Comparison of ENCODE assay signal across 26 cellular contexts in genomic region chr11:104856607-104857006, GRCh38. TPM values are rescaled to one million over a fixed set of nuclear protein-coding genes. Genes with fewer than 3 reads are reported as not detected.
"Had no signal": no experiment of that assay in that cellular context is flagged by ENCODE, and none has a peak within 500 bp of the region (broad histone marks: within the 10 kb centered on the region; RNA-seq: fewer than 3 reads in every experiment).

No MANE protein-coding gene starts in this region.

- H3K4me1 ChIP-seq: ascending aorta, gastroesophageal sphincter, testis, transverse colon had no signal

- ATAC-seq: effector memory CD8-positive, alpha-beta T cell; gastroesophageal sphincter; left ventricle myocardium superior; right cardiac atrium; stimulated activated naive CD8-positive, alpha-beta T cell treated with anti-CD3 and anti-CD28 coated beads, Interleukin-15, Interleukin-2, amounts not matched to agents 100 U/mL and 50 U/mL, for 24 hours had no signal

- DNase-seq: activated CD4-positive, alpha-beta memory T cell treated with anti-CD3 and anti-CD28 coated beads, Interleukin-2, amount 10 ng/mL, durations not matched to agents 7 days and 5 days; activated CD4-positive, alpha-beta T cell treated with anti-CD3 and anti-CD28 coated beads, Interleukin-2, amount 10 ng/mL, durations not matched to agents 24 days and 14 days; activated CD4-positive, CD25-positive, alpha-beta regulatory T cell treated with anti-CD3 and anti-CD28 coated beads, Interleukin-2, amount 50 U/mL, for 72 hours; activated CD8-positive, alpha-beta memory T cell treated with anti-CD3 and anti-CD28 coated beads, Interleukin-2, amount 50 U/mL, for 48 hours; activated gamma-delta T cell; activated naive CD4-positive, alpha-beta T cell treated with anti-CD3 and anti-CD28 coated beads, Interleukin-2, amount 10 ng/mL, durations not matched to agents 7 days and 5 days; activated naive CD8-positive, alpha-beta T cell treated with anti-CD3 and anti-CD28 coated beads, Interleukin-2, amount 10 ng/mL, durations not matched to agents 7 days and 5 days; activated T-cell treated with anti-CD3 and anti-CD28 coated beads, Interleukin-2, amount 50 U/mL, for 24 hours; dorsolateral prefrontal cortex; effector memory CD8-positive, alpha-beta T cell; erythroblast; islet precursor cell; left ventricle myocardium superior; mammary epithelial cell; posterior cingulate gyrus; right cardiac atrium; spleen; stimulated activated naive CD8-positive, alpha-beta T cell treated with anti-CD3 and anti-CD28 coated beads, Interleukin-15, Interleukin-2, amounts not matched to agents 100 U/mL and 50 U/mL, for 24 hours; T1000; testis; transverse colon had no signal

- H3K36me3 ChIP-seq: ascending aorta, gastroesophageal sphincter, spleen, transverse colon had no signal

- H3K27ac ChIP-seq: ascending aorta, coronary artery, dorsolateral prefrontal cortex, gastroesophageal sphincter, hepatocyte, spleen, testis, transverse colon had no signal

- H3K9me3 ChIP-seq: ascending aorta, gastroesophageal sphincter, spleen, testis, transverse colon had no signal

- H3K27me3 ChIP-seq: ascending aorta, dorsolateral prefrontal cortex, gastroesophageal sphincter, hepatocyte, spleen, testis, transverse colon had no signal

- H3K4me3 ChIP-seq: ascending aorta, coronary artery, dorsolateral prefrontal cortex, gastroesophageal sphincter, hepatocyte, spleen, testis, transverse colon had no signal

RNA-seq across cellular contexts. Expression of gene CASP12, which starts 41.7 kb away (rescaled TPM):
- total RNA-seq: activated CD4-positive, alpha-beta T cell treated with anti-CD3 and anti-CD28 coated beads, Interleukin-2, amount 10 ng/mL, durations not matched to agents 24 days and 14 days; activated naive CD8-positive, alpha-beta T cell treated with anti-CD3 and anti-CD28 coated beads, Interleukin-2, amount 10 ng/mL, durations not matched to agents 7 days and 5 days; left ventricle myocardium superior; mammary epithelial cell; osteoblast had no signal
